1 cellular context compared by ENCODE assay signal in the genomic region with DNA sequence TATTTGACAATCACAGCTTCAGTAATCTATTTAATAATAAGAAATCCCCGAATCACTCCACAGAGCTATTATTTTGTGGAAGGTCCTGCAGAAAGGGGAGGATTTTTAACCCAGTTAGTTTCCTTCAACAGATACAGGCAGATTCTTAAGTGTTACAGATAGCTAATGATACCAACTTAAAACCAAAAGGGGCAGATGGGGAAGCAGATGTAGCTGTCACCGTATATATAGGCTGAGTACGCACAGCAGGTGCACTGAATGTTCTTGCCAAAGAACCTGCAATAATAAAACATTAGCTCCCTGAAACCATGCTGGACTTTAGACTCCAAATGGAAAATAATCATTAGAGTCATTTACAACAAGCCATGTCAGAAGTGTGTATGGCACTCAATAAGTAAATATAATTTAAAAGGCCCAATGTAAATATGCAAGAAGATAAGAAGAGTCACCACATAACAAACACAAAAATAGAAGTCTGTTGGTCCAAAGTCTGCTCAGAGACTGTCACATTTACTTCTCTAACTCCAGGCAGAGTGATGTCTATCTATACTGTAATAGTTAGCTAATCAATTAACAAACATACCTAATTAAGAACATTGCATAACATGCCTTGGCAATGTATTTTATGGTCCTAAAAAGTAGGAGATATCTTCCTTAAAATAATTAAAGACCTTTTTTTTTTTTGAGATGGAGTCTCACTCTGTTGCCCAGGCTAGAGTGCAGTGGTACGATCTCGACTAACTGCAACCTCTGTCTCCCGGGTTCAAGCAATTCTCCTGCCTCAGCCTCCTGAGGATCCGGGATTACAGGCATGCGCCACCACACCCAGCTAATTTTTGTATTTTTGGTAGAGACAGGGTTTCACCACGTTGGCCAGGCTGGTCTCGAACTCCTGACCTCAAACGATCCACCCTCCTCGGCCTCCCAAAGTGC.
A peak's percentile ranks its signal among the peaks of the same experiment; 100 is the strongest.
TF ChIP-seq lines count a peak whose summit lies in the region.

No MANE protein-coding gene starts in this region.

TF ChIP-seq in HepG2, 621 proteins besides CTCF, POLR2A, EP300 and RAD21 (continued from another document and continues in another):
- TF ChIP-seq, protein P1, sequence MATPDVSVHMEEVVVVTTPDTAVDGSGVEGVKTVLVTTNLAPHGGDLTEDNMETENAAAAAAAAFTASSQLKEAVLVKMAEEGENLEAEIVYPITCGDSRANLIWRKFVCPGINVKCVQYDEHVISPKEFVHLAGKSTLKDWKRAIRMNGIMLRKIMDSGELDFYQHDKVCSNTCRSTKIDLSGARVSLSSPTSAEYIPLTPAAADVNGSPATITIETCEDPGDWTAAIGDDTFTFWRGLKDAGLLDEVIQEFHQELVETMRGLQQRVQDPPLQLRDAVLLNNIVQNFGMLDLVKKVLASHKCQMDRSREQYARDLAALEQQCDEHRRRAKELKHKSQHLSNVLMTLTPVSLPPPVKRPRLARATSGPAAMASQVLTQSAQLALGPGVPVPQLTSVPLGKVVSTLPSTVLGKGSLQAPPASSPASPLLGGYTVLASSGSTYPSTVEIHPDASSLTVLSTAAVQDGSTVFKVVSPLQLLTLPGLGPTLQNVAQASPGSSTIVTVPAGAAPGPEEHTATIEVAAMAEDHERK (CRISPR knock-in tag; IDR thresholded peaks at IDR 0.05; ENCODE audit: low read depth), result peak; percentile 47; the same call in 1 of the 2 replicates
- TF ChIP-seq ZNF501 (CRISPR knock-in tag; IDR thresholded peaks at IDR 0.05) (no peak), TCF12 (IDR thresholded peaks at IDR 0.05) (no peak), TCF12 (CRISPR knock-in tag; IDR thresholded peaks at IDR 0.05) (peak; percentile 84; the same call in 1 of the 2 replicates), ZFP36L1 (CRISPR knock-in tag; IDR thresholded peaks at IDR 0.05) (peak; percentile 89; the same call in 1 of the 2 replicates), CAMTA2 (CRISPR knock-in tag; IDR thresholded peaks at IDR 0.05; ENCODE audit: borderline replicate concordance) (no peak), NFKB2 (CRISPR knock-in tag; IDR thresholded peaks at IDR 0.05; ENCODE audit: borderline replicate concordance) (no peak), KDM6A (CRISPR knock-in tag; IDR thresholded peaks at IDR 0.05; ENCODE audit: low read depth) (peak; percentile 100), RFX1 (IDR thresholded peaks at IDR 0.05) (no peak), ZNF441 (CRISPR knock-in tag; IDR thresholded peaks at IDR 0.05; ENCODE audit: borderline replicate concordance) (no peak; the same call in none of the 2 replicates), ZNF761 (CRISPR knock-in tag; conservative IDR thresholded peaks at IDR 0.05) (peak; percentile 85), WIZ (CRISPR knock-in tag; IDR thresholded peaks at IDR 0.05) (no peak), ZNF841 (CRISPR knock-in tag; IDR thresholded peaks at IDR 0.05; ENCODE audit: borderline replicate concordance) (peak; percentile 81; the same call in 1 of the 2 replicates), ZNF101 (CRISPR knock-in tag; IDR thresholded peaks at IDR 0.05; ENCODE audit: borderline replicate concordance, low read depth) (peak; percentile 51; the same call in 1 of the 2 replicates), DMAP1 (CRISPR knock-in tag; IDR thresholded peaks at IDR 0.05) (peak; percentile 74; the same call in 1 of the 2 replicates), KDM1A (CRISPR knock-in tag; IDR thresholded peaks at IDR 0.05) (peak; percentile 87; the same call in 1 of the 2 replicates), ZNF263 (CRISPR knock-in tag; IDR thresholded peaks at IDR 0.05) (0 out of 2 replicates have a peak, but pooled peaks have one; percentile 23), HDAC2 (CRISPR knock-in tag; IDR thresholded peaks at IDR 0.05) (peak; percentile 100), HOXA9 (CRISPR knock-in tag; IDR thresholded peaks at IDR 0.05; ENCODE audit: borderline replicate concordance) (no peak; the same call in 1 of the 2 replicates), CC2D1A (CRISPR knock-in tag; IDR thresholded peaks at IDR 0.05) (peak; percentile 39; the same call in 1 of the 2 replicates), SP1 (IDR thresholded peaks at IDR 0.05) (no peak), SP1 (CRISPR knock-in tag; IDR thresholded peaks at IDR 0.05) (peak; percentile 55; the same call in 1 of the 2 replicates), DNMT1 (CRISPR knock-in tag; IDR thresholded peaks at IDR 0.05) (no peak), SP2 (CRISPR knock-in tag; IDR thresholded peaks at IDR 0.05) (no peak), ZNF230 (CRISPR knock-in tag; IDR thresholded peaks at IDR 0.05) (no peak; the same call in 1 of the 2 replicates), PPARG (CRISPR knock-in tag; conservative IDR thresholded peaks at IDR 0.05) (peak; percentile 97), KLF9 (CRISPR knock-in tag; IDR thresholded peaks at IDR 0.05; ENCODE audit: low read depth) (peak; percentile 95), HNRNPLL (IDR thresholded peaks at IDR 0.05; ENCODE audit: low read depth, low read length, poor library complexity, severe bottlenecking) (no peak), ATF1 (CRISPR knock-in tag; IDR thresholded peaks at IDR 0.05) (peak; percentile 85), SNAI1 (CRISPR knock-in tag; IDR thresholded peaks at IDR 0.05; ENCODE audit: borderline replicate concordance) (peak; percentile 100), ZNF777 (CRISPR knock-in tag; IDR thresholded peaks at IDR 0.05) (no peak)
- TF ChIP-seq, protein P2, sequence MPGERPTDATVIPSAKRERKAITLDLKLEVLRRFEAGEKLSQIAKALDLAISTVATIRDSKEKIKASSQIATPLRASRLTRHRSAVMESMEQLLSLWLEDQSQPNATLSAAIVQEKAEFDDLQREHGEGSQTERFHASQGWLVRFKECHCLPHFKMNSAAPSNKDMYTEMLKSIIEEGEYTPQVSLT (CRISPR knock-in tag; IDR thresholded peaks at IDR 0.05; ENCODE audit: borderline replicate concordance, low read depth), result 0 out of 2 replicates have a peak, but pooled peaks have one; percentile 17
- TF ChIP-seq, protein P3, sequence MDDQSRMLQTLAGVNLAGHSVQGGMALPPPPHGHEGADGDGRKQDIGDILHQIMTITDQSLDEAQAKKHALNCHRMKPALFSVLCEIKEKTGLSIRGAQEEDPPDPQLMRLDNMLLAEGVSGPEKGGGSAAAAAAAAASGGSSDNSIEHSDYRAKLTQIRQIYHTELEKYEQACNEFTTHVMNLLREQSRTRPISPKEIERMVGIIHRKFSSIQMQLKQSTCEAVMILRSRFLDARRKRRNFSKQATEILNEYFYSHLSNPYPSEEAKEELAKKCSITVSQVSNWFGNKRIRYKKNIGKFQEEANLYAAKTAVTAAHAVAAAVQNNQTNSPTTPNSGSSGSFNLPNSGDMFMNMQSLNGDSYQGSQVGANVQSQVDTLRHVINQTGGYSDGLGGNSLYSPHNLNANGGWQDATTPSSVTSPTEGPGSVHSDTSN (CRISPR knock-in tag; IDR thresholded peaks at IDR 0.05; ENCODE audit: borderline replicate concordance), result 0 out of 2 replicates have a peak, but pooled peaks have one; percentile 68
- TF ChIP-seq, protein P4, sequence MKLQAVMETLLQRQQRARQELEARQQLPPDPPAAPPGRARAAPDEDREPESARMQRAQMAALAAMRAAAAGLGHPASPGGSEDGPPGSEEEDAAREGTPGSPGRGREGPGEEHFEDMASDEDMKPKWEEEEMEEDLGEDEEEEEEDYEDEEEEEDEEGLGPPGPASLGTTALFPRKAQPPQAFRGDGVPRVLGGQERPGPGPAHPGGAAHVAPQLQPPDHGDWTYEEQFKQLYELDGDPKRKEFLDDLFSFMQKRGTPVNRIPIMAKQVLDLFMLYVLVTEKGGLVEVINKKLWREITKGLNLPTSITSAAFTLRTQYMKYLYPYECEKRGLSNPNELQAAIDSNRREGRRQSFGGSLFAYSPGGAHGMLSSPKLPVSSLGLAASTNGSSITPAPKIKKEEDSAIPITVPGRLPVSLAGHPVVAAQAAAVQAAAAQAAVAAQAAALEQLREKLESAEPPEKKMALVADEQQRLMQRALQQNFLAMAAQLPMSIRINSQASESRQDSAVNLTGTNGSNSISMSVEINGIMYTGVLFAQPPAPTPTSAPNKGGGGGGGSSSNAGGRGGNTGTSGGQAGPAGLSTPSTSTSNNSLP (IDR thresholded peaks at IDR 0.05; ENCODE audit: low read depth, low read length), result peak; percentile 100
- TF ChIP-seq, protein P5, sequence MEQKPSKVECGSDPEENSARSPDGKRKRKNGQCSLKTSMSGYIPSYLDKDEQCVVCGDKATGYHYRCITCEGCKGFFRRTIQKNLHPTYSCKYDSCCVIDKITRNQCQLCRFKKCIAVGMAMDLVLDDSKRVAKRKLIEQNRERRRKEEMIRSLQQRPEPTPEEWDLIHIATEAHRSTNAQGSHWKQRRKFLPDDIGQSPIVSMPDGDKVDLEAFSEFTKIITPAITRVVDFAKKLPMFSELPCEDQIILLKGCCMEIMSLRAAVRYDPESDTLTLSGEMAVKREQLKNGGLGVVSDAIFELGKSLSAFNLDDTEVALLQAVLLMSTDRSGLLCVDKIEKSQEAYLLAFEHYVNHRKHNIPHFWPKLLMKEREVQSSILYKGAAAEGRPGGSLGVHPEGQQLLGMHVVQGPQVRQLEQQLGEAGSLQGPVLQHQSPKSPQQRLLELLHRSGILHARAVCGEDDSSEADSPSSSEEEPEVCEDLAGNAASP (CRISPR knock-in tag; IDR thresholded peaks at IDR 0.05; ENCODE audit: borderline replicate concordance), result peak; percentile 93
- TF ChIP-seq, protein P6, sequence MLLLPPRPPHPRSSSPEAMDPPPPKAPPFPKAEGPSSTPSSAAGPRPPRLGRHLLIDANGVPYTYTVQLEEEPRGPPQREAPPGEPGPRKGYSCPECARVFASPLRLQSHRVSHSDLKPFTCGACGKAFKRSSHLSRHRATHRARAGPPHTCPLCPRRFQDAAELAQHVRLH (CRISPR knock-in tag; IDR thresholded peaks at IDR 0.05; ENCODE audit: borderline replicate concordance, low read depth), result peak; percentile 33
- TF ChIP-seq, protein P7, sequence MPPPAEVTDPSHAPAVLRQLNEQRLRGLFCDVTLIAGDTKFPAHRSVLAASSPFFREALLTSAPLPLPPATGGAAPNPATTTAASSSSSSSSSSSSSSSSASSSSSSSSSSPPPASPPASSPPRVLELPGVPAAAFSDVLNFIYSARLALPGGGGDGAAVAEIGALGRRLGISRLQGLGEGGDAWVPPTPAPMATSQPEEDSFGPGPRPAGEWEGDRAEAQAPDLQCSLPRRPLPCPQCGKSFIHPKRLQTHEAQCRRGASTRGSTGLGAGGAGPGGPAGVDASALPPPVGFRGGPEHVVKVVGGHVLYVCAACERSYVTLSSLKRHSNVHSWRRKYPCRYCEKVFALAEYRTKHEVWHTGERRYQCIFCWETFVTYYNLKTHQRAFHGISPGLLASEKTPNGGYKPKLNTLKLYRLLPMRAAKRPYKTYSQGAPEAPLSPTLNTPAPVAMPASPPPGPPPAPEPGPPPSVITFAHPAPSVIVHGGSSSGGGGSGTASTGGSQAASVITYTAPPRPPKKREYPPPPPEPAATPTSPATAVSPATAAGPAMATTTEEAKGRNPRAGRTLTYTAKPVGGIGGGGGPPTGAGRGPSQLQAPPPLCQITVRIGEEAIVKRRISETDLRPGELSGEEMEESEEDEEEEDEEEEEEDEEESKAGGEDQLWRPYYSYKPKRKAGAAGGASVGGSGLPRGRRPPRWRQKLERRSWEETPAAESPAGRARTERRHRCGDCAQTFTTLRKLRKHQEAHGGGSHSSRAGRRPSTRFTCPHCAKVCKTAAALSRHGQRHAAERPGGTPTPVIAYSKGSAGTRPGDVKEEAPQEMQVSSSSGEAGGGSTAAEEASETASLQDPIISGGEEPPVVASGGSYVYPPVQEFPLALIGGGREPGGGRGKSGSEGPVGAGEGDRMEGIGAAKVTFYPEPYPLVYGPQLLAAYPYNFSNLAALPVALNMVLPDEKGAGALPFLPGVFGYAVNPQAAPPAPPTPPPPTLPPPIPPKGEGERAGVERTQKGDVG (CRISPR knock-in tag; IDR thresholded peaks at IDR 0.05; ENCODE audit: borderline replicate concordance), result no peak
- TF ChIP-seq, protein P8, sequence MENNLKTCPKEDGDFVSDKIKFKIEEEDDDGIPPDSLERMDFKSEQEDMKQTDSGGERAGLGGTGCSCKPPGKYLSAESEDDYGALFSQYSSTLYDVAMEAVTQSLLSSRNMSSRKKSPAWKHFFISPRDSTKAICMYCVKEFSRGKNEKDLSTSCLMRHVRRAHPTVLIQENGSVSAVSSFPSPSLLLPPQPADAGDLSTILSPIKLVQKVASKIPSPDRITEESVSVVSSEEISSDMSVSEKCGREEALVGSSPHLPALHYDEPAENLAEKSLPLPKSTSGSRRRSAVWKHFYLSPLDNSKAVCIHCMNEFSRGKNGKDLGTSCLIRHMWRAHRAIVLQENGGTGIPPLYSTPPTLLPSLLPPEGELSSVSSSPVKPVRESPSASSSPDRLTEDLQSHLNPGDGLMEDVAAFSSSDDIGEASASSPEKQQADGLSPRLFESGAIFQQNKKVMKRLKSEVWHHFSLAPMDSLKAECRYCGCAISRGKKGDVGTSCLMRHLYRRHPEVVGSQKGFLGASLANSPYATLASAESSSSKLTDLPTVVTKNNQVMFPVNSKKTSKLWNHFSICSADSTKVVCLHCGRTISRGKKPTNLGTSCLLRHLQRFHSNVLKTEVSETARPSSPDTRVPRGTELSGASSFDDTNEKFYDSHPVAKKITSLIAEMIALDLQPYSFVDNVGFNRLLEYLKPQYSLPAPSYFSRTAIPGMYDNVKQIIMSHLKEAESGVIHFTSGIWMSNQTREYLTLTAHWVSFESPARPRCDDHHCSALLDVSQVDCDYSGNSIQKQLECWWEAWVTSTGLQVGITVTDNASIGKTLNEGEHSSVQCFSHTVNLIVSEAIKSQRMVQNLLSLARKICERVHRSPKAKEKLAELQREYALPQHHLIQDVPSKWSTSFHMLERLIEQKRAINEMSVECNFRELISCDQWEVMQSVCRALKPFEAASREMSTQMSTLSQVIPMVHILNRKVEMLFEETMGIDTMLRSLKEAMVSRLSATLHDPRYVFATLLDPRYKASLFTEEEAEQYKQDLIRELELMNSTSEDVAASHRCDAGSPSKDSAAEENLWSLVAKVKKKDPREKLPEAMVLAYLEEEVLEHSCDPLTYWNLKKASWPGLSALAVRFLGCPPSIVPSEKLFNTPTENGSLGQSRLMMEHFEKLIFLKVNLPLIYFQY (CRISPR knock-in tag; IDR thresholded peaks at IDR 0.05; ENCODE audit: borderline replicate concordance), result peak; percentile 80
